25 cellular contexts compared by ENCODE assay signal in genomic region chr18:73756256-73757091, GRCh38.
A peak's percentile ranks its signal among the peaks of the same experiment; 100 is the strongest.
DNase-seq lines count a peak whose midpoint lies in the region; ATAC-seq, FAIRE-seq and TF ChIP-seq lines count a peak whose summit lies in the region.
"Had no signal": no experiment of that assay in that cellular context is flagged by ENCODE, and none has a peak within 500 bp of the region (broad histone marks: within the 10 kb centered on the region; RNA-seq: fewer than 3 reads in every experiment).

No MANE protein-coding gene starts in this region.

- no peaks in the 10 kb centered on the region for H3K27me3 ChIP-seq in bronchial epithelial cell (ENCODE audit: control insufficient read depth, insufficient read depth, low read length)
- H3K27me3 ChIP-seq: ascending aorta, neutrophil, stomach, thyroid gland had no signal

- DNase-seq in stimulated activated naive CD8-positive, alpha-beta T cell treated with anti-CD3 and anti-CD28 coated beads, Interleukin-15, Interleukin-2, amounts not matched to agents 100 U/mL and 50 U/mL, for 24 hours = no peak
- DNase-seq in stimulated activated naive CD8-positive, alpha-beta T cell treated with anti-CD3 and anti-CD28 coated beads, Interleukin-15, amount 100 ng/mL, for 72 hours = no peak
- DNase-seq in NCI-H460 (ENCODE audit: extremely low read depth, low read depth) (peak; percentile 25), bronchial epithelial cell (ENCODE audit: low read depth) (peak; percentile 78)
- DNase-seq in stimulated activated CD4-positive, alpha-beta T cell treated with anti-CD3 and anti-CD28 coated beads, Interleukin-4, amount 100 ng/mL, for 4 hours = no peak
- no peak for DNase-seq in stimulated activated CD4-positive, alpha-beta T cell treated with anti-CD3 and anti-CD28 coated beads, Interleukin-4, amount 100 ng/mL, for 24 hours
- DNase-seq: activated CD4-positive, alpha-beta T cell treated with anti-CD3 and anti-CD28 coated beads for 36 hours; activated CD8-positive, alpha-beta memory T cell treated with anti-CD3 and anti-CD28 coated beads for 24 hours; activated gamma-delta T cell; activated naive CD8-positive, alpha-beta T cell treated with anti-CD3 and anti-CD28 coated beads, Interleukin-2, amount 10 ng/mL, durations not matched to agents 7 days and 5 days; hypothalamus; mesenchymal stem cell; NCI-H187 treated with DMSO at 0.1 percent for 48 hours; stomach; T-helper 2 cell; thyroid gland had no signal

- H3K9me3 Mint-ChIP-seq in stimulated activated naive CD8-positive, alpha-beta T cell treated with anti-CD3 and anti-CD28 coated beads, Interleukin-15, amount 100 ng/mL, for 72 hours = no peaks in the 10 kb centered on the region
- H3K9me3 Mint-ChIP-seq: activated naive CD8-positive, alpha-beta T cell treated with anti-CD3 and anti-CD28 coated beads, Interleukin-2, amount 10 ng/mL, durations not matched to agents 7 days and 5 days had no signal

- no peaks in the 10 kb centered on the region for H3K4me1 Mint-ChIP-seq in stimulated activated naive CD8-positive, alpha-beta T cell treated with anti-CD3 and anti-CD28 coated beads, Interleukin-15, amount 100 ng/mL, for 72 hours
- H3K4me1 Mint-ChIP-seq: activated CD4-positive, alpha-beta T cell treated with anti-CD3 and anti-CD28 coated beads for 36 hours; activated naive CD8-positive, alpha-beta T cell treated with anti-CD3 and anti-CD28 coated beads, Interleukin-2, amount 10 ng/mL, durations not matched to agents 7 days and 5 days; central memory CD8-positive, alpha-beta T cell had no signal

- H3K4me3 Mint-ChIP-seq in stimulated activated naive CD8-positive, alpha-beta T cell treated with anti-CD3 and anti-CD28 coated beads, Interleukin-15, amount 100 ng/mL, for 72 hours = no peak overlapping the region
- H3K4me3 Mint-ChIP-seq: activated CD4-positive, alpha-beta T cell treated with anti-CD3 and anti-CD28 coated beads for 36 hours; activated naive CD8-positive, alpha-beta T cell treated with anti-CD3 and anti-CD28 coated beads, Interleukin-2, amount 10 ng/mL, durations not matched to agents 7 days and 5 days; central memory CD8-positive, alpha-beta T cell had no signal

- no peak overlapping the region for H3K27ac Mint-ChIP-seq in stimulated activated naive CD8-positive, alpha-beta T cell treated with anti-CD3 and anti-CD28 coated beads, Interleukin-15, amount 100 ng/mL, for 72 hours
- H3K27ac Mint-ChIP-seq: activated CD4-positive, alpha-beta T cell treated with anti-CD3 and anti-CD28 coated beads for 36 hours; activated naive CD8-positive, alpha-beta T cell treated with anti-CD3 and anti-CD28 coated beads, Interleukin-2, amount 10 ng/mL, durations not matched to agents 7 days and 5 days; progenitor cell of endocrine pancreas had no signal

- H3K4me3 ChIP-seq in bronchial epithelial cell (ENCODE audit: low read depth, low read length) = no peak overlapping the region
- H3K4me3 ChIP-seq: ascending aorta, stomach, thyroid gland had no signal

- FAIRE-seq in bronchial epithelial cell (lab: Jason Lieb, UNC) = no peak
- FAIRE-seq: GM12892 had no signal

- TF ChIP-seq CTCF in bronchial epithelial cell (IDR thresholded peaks at IDR 0.05; ENCODE audit: insufficient read depth, low read length, severe bottlenecking) = no peak

- H3K27me3 Mint-ChIP-seq in stimulated activated naive CD8-positive, alpha-beta T cell treated with anti-CD3 and anti-CD28 coated beads, Interleukin-15, amount 100 ng/mL, for 72 hours = no peaks in the 10 kb centered on the region
- H3K27me3 Mint-ChIP-seq: activated CD4-positive, alpha-beta T cell treated with anti-CD3 and anti-CD28 coated beads for 36 hours; activated naive CD8-positive, alpha-beta T cell treated with anti-CD3 and anti-CD28 coated beads, Interleukin-2, amount 10 ng/mL, durations not matched to agents 7 days and 5 days; central memory CD8-positive, alpha-beta T cell had no signal

- H3K36me3 ChIP-seq in bronchial epithelial cell (ENCODE audit: control insufficient read depth, insufficient read depth, low read length) = no peaks in the 10 kb centered on the region
- H3K36me3 ChIP-seq: ascending aorta, neutrophil, stomach, thyroid gland had no signal

- peak; percentile 30 for ATAC-seq in stimulated activated naive CD8-positive, alpha-beta T cell treated with anti-CD3 and anti-CD28 coated beads, Interleukin-15, Interleukin-2, amounts not matched to agents 100 U/mL and 50 U/mL, for 24 hours
- no peak for ATAC-seq in stimulated activated naive CD8-positive, alpha-beta T cell treated with anti-CD3 and anti-CD28 coated beads, Interleukin-15, amount 100 ng/mL, for 72 hours
- ATAC-seq in HG02623 (IDR thresholded peaks at IDR 0.05; ENCODE audit: unreplicated experiment) (no peak), HG03432 (IDR thresholded peaks at IDR 0.05; ENCODE audit: unreplicated experiment) (no peak)
- ATAC-seq: activated CD4-positive, alpha-beta T cell treated with anti-CD3 and anti-CD28 coated beads for 36 hours; left lobe of liver; sciatic nerve had no signal

Comparison
In these comparisons a context has a peak if more than half of its experiments do, and no peak if none do; other contexts are left out.
1. DNase-seq: peak in NCI-H460 (single experiment) and bronchial epithelial cell (single experiment); none in stimulated activated naive CD8-positive, alpha-beta T cell treated with anti-CD3 and anti-CD28 coated beads, Interleukin-15, Interleukin-2, amounts not matched to agents 100 U/mL and 50 U/mL, for 24 hours (single experiment), stimulated activated naive CD8-positive, alpha-beta T cell treated with anti-CD3 and anti-CD28 coated beads, Interleukin-15, amount 100 ng/mL, for 72 hours (0 of 2), stimulated activated CD4-positive, alpha-beta T cell treated with anti-CD3 and anti-CD28 coated beads, Interleukin-4, amount 100 ng/mL, for 4 hours (0 of 2) and stimulated activated CD4-positive, alpha-beta T cell treated with anti-CD3 and anti-CD28 coated beads, Interleukin-4, amount 100 ng/mL, for 24 hours (single experiment).